In the genomic region with DNA sequence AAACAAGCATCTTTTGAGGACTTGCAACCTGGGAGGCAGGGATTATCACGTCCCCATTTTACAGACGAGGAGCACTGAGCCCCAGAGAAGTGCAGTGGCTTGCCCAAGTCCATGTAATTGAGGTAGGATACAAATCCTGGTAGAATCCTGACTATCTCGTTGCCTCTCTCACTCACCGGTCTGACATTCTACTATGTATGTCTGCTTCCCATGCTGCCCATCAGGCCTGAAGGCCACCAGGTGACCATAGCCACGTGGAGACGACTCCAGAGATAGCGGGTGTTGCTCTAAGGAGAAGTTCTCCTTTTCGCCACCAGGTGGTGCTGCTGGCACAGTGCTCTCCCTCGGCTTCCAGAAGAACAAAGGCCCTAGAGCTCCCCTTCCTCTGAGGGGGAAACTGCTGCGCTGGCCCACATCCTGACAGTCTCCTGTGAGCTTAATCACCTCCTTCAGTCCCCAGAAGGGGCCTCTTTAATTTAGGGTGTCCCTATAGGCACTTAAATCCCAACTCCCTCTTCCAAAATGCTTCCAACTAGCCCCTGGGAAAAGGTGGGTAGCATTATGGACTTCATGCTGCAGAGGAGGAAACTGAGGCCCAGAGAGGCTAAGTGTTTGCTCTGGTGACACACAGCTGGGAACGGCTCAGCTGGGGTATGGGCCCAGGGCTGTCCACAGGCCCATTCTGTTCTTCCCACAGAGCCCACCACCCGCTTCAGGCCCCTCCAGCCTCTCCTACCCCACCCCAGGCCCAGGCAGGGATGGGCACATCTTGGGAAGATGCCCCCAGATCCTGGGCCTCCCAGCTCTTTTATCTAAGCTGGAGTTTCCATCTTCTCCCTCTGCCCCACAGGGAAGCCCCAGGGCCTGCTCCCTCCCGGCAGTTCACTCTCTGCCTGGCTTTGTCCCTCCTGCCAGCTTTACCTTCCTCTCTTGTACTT, we compare ENCODE assay signal across 8 cellular contexts. TPM values are rescaled to one million over a fixed set of nuclear protein-coding genes. Genes with fewer than 3 reads are reported as not detected.
DNase-seq lines count a peak whose midpoint lies in the region; ATAC-seq and TF ChIP-seq lines count a peak whose summit lies in the region.

No MANE protein-coding gene starts in this region.

- H3K4me1 ChIP-seq in cardiac muscle cell (ENCODE audit: low read depth) = no peaks in the 10 kb centered on the region
- no peaks in the 10 kb centered on the region for H3K4me1 ChIP-seq in aorta (ENCODE audit: control insufficient read depth in 1 of 2, insufficient read depth in 2 of 2, low read length in 2 of 2)

- H3K36me3 Mint-ChIP-seq in activated naive CD4-positive, alpha-beta T cell treated with anti-CD3 and anti-CD28 coated beads, Interleukin-2, amount 50 U/mL, for 72 hours = no peaks in the 10 kb centered on the region

- DNase-seq in DMS53 (lab: John Stamatoyannopoulos, UW) (peak; percentile 94), H7 (peak; percentile 97), NCI-H1092 (lab: John Stamatoyannopoulos, UW) (peak; percentile 65), SKM-1 treated with dmso at 0.1 percent for 144 hours (lab: John Stamatoyannopoulos, UW; ENCODE audit: unreplicated experiment) (peak; percentile 67), cardiac muscle cell (ENCODE audit: low read depth in 1 of 2, low spot score in 1 of 2) (peak; percentile 84 to 87), pulmonary artery endothelial cell (ENCODE audit: low read depth, low spot score) (peak; percentile 32), aorta (peak; percentile 85 to 89)
- DNase-seq in activated naive CD4-positive, alpha-beta T cell treated with anti-CD3 and anti-CD28 coated beads, Interleukin-2, amount 50 U/mL, for 72 hours (ENCODE audit: low spot score in 2 of 2) = peak; percentile 86 to 93

- TF ChIP-seq CTCF in cardiac muscle cell (IDR thresholded peaks at IDR 0.05; ENCODE audit: low read depth, low read length) = peak; percentile 92

- peak overlapping the region; percentile 19 to 78 for H3K27ac Mint-ChIP-seq in activated naive CD4-positive, alpha-beta T cell treated with anti-CD3 and anti-CD28 coated beads, Interleukin-2, amount 50 U/mL, for 72 hours

- ATAC-seq in activated naive CD4-positive, alpha-beta T cell treated with anti-CD3 and anti-CD28 coated beads, Interleukin-2, amount 50 U/mL, for 72 hours = peak; percentile 61 to 67
- ATAC-seq in aorta (ENCODE audit: low FRiP score) = peak; percentile 92

- H3K36me3 ChIP-seq in H7 (replicated peaks; ENCODE audit: control insufficient read depth, insufficient read depth, low read length) (no peaks in the 10 kb centered on the region), cardiac muscle cell (no peaks in the 10 kb centered on the region), aorta (ENCODE audit: control insufficient read depth in 1 of 2, insufficient read depth in 2 of 2, low read length in 1 of 2) (no peaks in the 10 kb centered on the region)

- intact Hi-C loops in aorta (cut with DNase I) = loop anchor here (1.0 to 5.0 kb wide), 4 partner anchors 62 to 112 kb away; no protein-coding TSS in a partner anchor

- no peaks in the 10 kb centered on the region for H3K9me3 Mint-ChIP-seq in activated naive CD4-positive, alpha-beta T cell treated with anti-CD3 and anti-CD28 coated beads, Interleukin-2, amount 50 U/mL, for 72 hours

- H3K4me3 ChIP-seq in H7 (ENCODE audit: insufficient read depth, low read depth, low read length) (no peak overlapping the region), cardiac muscle cell (no peak overlapping the region), aorta (ENCODE audit: low read length in 2 of 2) (no peak overlapping the region)

- H3K27me3 ChIP-seq in H7 (ENCODE audit: control insufficient read depth, insufficient read depth, low read length) (peaks cover 11% of the 10 kb centered on the region), cardiac muscle cell (peaks cover 21% of the 10 kb centered on the region), aorta (ENCODE audit: control insufficient read depth in 1 of 2, insufficient read depth in 2 of 2, low read length in 1 of 2) (no peaks in the 10 kb centered on the region)

- H3K9me3 ChIP-seq in cardiac muscle cell (ENCODE audit: low read depth) (no peaks in the 10 kb centered on the region), aorta (ENCODE audit: control insufficient read depth, low read length) (no peaks in the 10 kb centered on the region)

- 14 to 21% methylated on average over 12 to 13 of the region's 13 CpGs for WGBS in aorta, 2 donors

- H3K27ac ChIP-seq in cardiac muscle cell (no peak overlapping the region), aorta (ENCODE audit: low read depth in 1 of 2, low read length in 2 of 2) (no peak overlapping the region)

RNA-seq across cellular contexts. Expression of a gene that starts 6.4 kb away (rescaled TPM):
- total RNA-seq in H7 (2014; rRNA removed; shearing (Covaris generic)) = not detected in 2 replicates
- under 1 TPM; 0.07 to 0.19 TPM for total RNA-seq in activated naive CD4-positive, alpha-beta T cell treated with anti-CD3 and anti-CD28 coated beads, Interleukin-2, amount 50 U/mL, for 72 hours
- not detected in 2 replicates for total RNA-seq in cardiac muscle cell
- polyA plus RNA-seq in cardiac muscle cell = not detected in 2 replicates
- total RNA-seq in pulmonary artery endothelial cell = not detected in 2 replicates
- total RNA-seq in aorta = not detected
- not detected for polyA plus RNA-seq in aorta

RNA-seq across cellular contexts. Expression of a gene that starts 9.8 kb away (rescaled TPM):
- not detected in 2 replicates for total RNA-seq in H7 (2014; rRNA removed; shearing (Covaris generic))
- total RNA-seq in activated naive CD4-positive, alpha-beta T cell treated with anti-CD3 and anti-CD28 coated beads, Interleukin-2, amount 50 U/mL, for 72 hours = not detected
- total RNA-seq in cardiac muscle cell (not detected in 2 replicates), pulmonary artery endothelial cell (not detected in 2 replicates), aorta (not detected)
- polyA plus RNA-seq in cardiac muscle cell (not detected in 2 replicates), aorta (not detected)

RNA-seq across cellular contexts. Expression of a gene that starts 18.7 kb away (rescaled TPM):
- total RNA-seq in H7 (2014; rRNA removed; shearing (Covaris generic)) = 3.2 and 3.7 TPM in 2 replicates
- 1 to 10 TPM; 2.2 to 9.8 TPM for total RNA-seq in activated naive CD4-positive, alpha-beta T cell treated with anti-CD3 and anti-CD28 coated beads, Interleukin-2, amount 50 U/mL, for 72 hours
- 3.4 and 4.6 TPM in 2 replicates for total RNA-seq in cardiac muscle cell
- 5.0 and 13.6 TPM in 2 replicates for polyA plus RNA-seq in cardiac muscle cell
- 1.1 and 1.5 TPM in 2 replicates for total RNA-seq in pulmonary artery endothelial cell
- under 1 TPM; 0.23 to 0.33 TPM for total RNA-seq in aorta
- polyA plus RNA-seq in aorta = 1 to 10 TPM in 1 of 2 donors, not detected in 1; 1.8 TPM

RNA-seq across cellular contexts. Expression of a gene that starts 32.9 kb away (rescaled TPM):
- 31.0 and 32.4 TPM in 2 replicates for total RNA-seq in H7 (2014; rRNA removed; shearing (Covaris generic))
- total RNA-seq in activated naive CD4-positive, alpha-beta T cell treated with anti-CD3 and anti-CD28 coated beads, Interleukin-2, amount 50 U/mL, for 72 hours = 10 to 100 TPM; 22.0 to 77.6 TPM
- 68.1 and 139 TPM in 2 replicates for total RNA-seq in cardiac muscle cell
- polyA plus RNA-seq in cardiac muscle cell = 33.6 and 76.5 TPM in 2 replicates
- 3.4 and 7.3 TPM in 2 replicates for total RNA-seq in pulmonary artery endothelial cell
- total RNA-seq in aorta = 10 to 100 TPM in 1 of 2 donors, 1 to 10 TPM in 1; 8.8 to 15.0 TPM
- polyA plus RNA-seq in aorta = 1 to 10 TPM; 5.7 to 9.4 TPM

RNA-seq across cellular contexts. Expression of a gene that starts 35.8 kb away (rescaled TPM):
- total RNA-seq in H7 (2014; rRNA removed; shearing (Covaris generic)) = 62.4 and 66.8 TPM in 2 replicates
- total RNA-seq in activated naive CD4-positive, alpha-beta T cell treated with anti-CD3 and anti-CD28 coated beads, Interleukin-2, amount 50 U/mL, for 72 hours = 100 to 1,000 TPM; 104 to 125 TPM
- 43.7 and 62.1 TPM in 2 replicates for total RNA-seq in cardiac muscle cell
- polyA plus RNA-seq in cardiac muscle cell = 39.6 and 62.0 TPM in 2 replicates
- 28.3 and 37.7 TPM in 2 replicates for total RNA-seq in pulmonary artery endothelial cell
- 10 to 100 TPM; 26.8 to 27.6 TPM for total RNA-seq in aorta
- polyA plus RNA-seq in aorta = 10 to 100 TPM; 13.0 to 14.1 TPM

Comparison
In these comparisons a context has a peak if more than half of its experiments do, and no peak if none do; other contexts are left out.
1. DNase-seq: peak in every context shown above with its lines; median percentile 97 in H7; 94 in DMS53; 90 in activated naive CD4-positive, alpha-beta T cell treated with anti-CD3 and anti-CD28 coated beads, Interleukin-2, amount 50 U/mL, for 72 hours; 87 in aorta; 86 in cardiac muscle cell; 67 in SKM-1 treated with dmso at 0.1 percent for 144 hours; 65 in NCI-H1092; 32 in pulmonary artery endothelial cell.